In genomic region chr12:54129028-54129903, GRCh38 we compare ENCODE assay signal across 30 cellular contexts. TPM values are rescaled to one million over a fixed set of nuclear protein-coding genes. Genes with fewer than 3 reads are reported as not detected.
DNase-seq lines count a peak whose midpoint lies in the region; FAIRE-seq and TF ChIP-seq lines count a peak whose summit lies in the region.
"Had no signal": no experiment of that assay in that cellular context is flagged by ENCODE, and none has a peak within 500 bp of the region (broad histone marks: within the 10 kb centered on the region; RNA-seq: fewer than 3 reads in every experiment).

No MANE protein-coding gene starts in this region.

- peak overlapping the region; percentile 2 for H3K27ac Mint-ChIP-seq in activated naive CD4-positive, alpha-beta T cell treated with anti-CD3 and anti-CD28 coated beads, Interleukin-2, amount 10 ng/mL, durations not matched to agents 7 days and 5 days
- H3K27ac Mint-ChIP-seq in endodermal cell = no peak overlapping the region
- peak overlapping the region; percentile 94 for H3K27ac Mint-ChIP-seq in mesothelial cell of epicardium
- H3K27ac Mint-ChIP-seq: activated CD4-positive, alpha-beta T cell treated with anti-CD3 and anti-CD28 coated beads, Interleukin-2, amount 10 ng/mL, durations not matched to agents 7 days and 5 days; naive B cell; T-helper 2 cell treated with Interferon-gamma antibody and Interleukin-4, amounts not matched to agents 5 μg/mL and 100 μg/mL, for 36 hours had no signal

- no peaks in the 10 kb centered on the region for H3K36me3 Mint-ChIP-seq in activated naive CD4-positive, alpha-beta T cell treated with anti-CD3 and anti-CD28 coated beads, Interleukin-2, amount 10 ng/mL, durations not matched to agents 7 days and 5 days
- no peaks in the 10 kb centered on the region for H3K36me3 Mint-ChIP-seq in endodermal cell (ENCODE audit: low read depth)
- H3K36me3 Mint-ChIP-seq in mesothelial cell of epicardium = no peaks in the 10 kb centered on the region
- H3K36me3 Mint-ChIP-seq: naive B cell had no signal

- peaks cover 100% of the 10 kb centered on the region for H3K27me3 Mint-ChIP-seq in activated naive CD4-positive, alpha-beta T cell treated with anti-CD3 and anti-CD28 coated beads, Interleukin-2, amount 10 ng/mL, durations not matched to agents 7 days and 5 days
- peaks cover 100% of the 10 kb centered on the region for H3K27me3 Mint-ChIP-seq in endodermal cell (ENCODE audit: insufficient read depth)
- H3K27me3 Mint-ChIP-seq in mesothelial cell of epicardium (ENCODE audit: low read depth) = peaks cover 5% of the 10 kb centered on the region

- TF ChIP-seq EP300 in tibial nerve (IDR thresholded peaks at IDR 0.05) = no peak

- TF ChIP-seq CTCF in endodermal cell (conservative IDR thresholded peaks at IDR 0.05) = no peak
- TF ChIP-seq CTCF in mesothelial cell of epicardium (IDR thresholded peaks at IDR 0.05; ENCODE audit: unreplicated experiment) = no peak
- TF ChIP-seq CTCF in tibial nerve (IDR thresholded peaks at IDR 0.05) = no peak

- no peak overlapping the region for H3K4me3 ChIP-seq in endodermal cell (ENCODE audit: low read length)
- no peak overlapping the region for H3K4me3 ChIP-seq in tibial nerve
- H3K4me3 ChIP-seq: GM12878, left lung, PC-9, smooth muscle cell had no signal

- H3K9ac ChIP-seq in endodermal cell (ENCODE audit: extremely low read depth, low read length, poor library complexity, severe bottlenecking) = no peak overlapping the region

- DNase-seq in activated naive CD4-positive, alpha-beta T cell treated with anti-CD3 and anti-CD28 coated beads, Interleukin-2, amount 10 ng/mL, durations not matched to agents 7 days and 5 days = no peak
- no peak for DNase-seq in activated naive CD4-positive, alpha-beta T cell treated with anti-CD3 and anti-CD28 coated beads, Interleukin-2, amount 50 U/mL, for 16 hours
- peak; percentile 58 for DNase-seq in endodermal cell
- DNase-seq in mesothelial cell of epicardium (ENCODE audit: low spot score in 2 of 2, unreplicated experiment in 2 of 2) = no peak
- DNase-seq in tibial nerve (ENCODE audit: low spot score in 2 of 2) = no peak
- no peak for DNase-seq in SKM-1 (lab: John Stamatoyannopoulos, UW; ENCODE audit: unreplicated experiment)
- no peak for DNase-seq in HTR-8/SVneo (ENCODE audit: insufficient read length, low spot score)
- DNase-seq in Ammon's horn (ENCODE audit: low spot score) = no peak
- DNase-seq: activated CD4-positive, alpha-beta T cell treated with anti-CD3 and anti-CD28 coated beads, Interleukin-2, amount 10 ng/mL, durations not matched to agents 7 days and 5 days; activated gamma-delta T cell treated with Interleukin-2 at 50 U/mL for 16 hours; activated T-cell treated with anti-CD3 and anti-CD28 coated beads, Interleukin-2, amount 50 U/mL, for 4 hours; CD4-positive, alpha-beta memory T cell; DMS 273 treated with DMSO at 0.1 percent for 48 hours; effector CD4-positive, alpha-beta T cell; EL; hypothalamus; left lung; naive B cell; NCI-H1105; NCI-H1930; NCI-H524 treated with DMSO at 0.1 percent for 48 hours; NK-92 treated with Interleukin-12 subunit alpha and Interleukin-12 subunit beta, amount 100 ng/mL, for 24 hours; PC-9; Right ventricle myocardium superior; substantia nigra had no signal

- no peak for TF ChIP-seq POLR2A in tibial nerve (IDR thresholded peaks at IDR 0.05)

- no peaks in the 10 kb centered on the region for H3K36me3 ChIP-seq in endodermal cell (ENCODE audit: control insufficient read depth, insufficient read depth, low read length)
- H3K36me3 ChIP-seq in tibial nerve = peaks cover 0 to 23% (median 0%) of the 10 kb centered on the region in 3 donors
- H3K36me3 ChIP-seq: left lung had no signal

- H3K4me1 ChIP-seq in endodermal cell (ENCODE audit: control insufficient read depth, insufficient read depth, low read length) = peaks cover 6% of the 10 kb centered on the region
- peaks cover 0 to 80% (median 21%) of the 10 kb centered on the region in 4 donors for H3K4me1 ChIP-seq in tibial nerve

- H3K27ac ChIP-seq in endodermal cell (ENCODE audit: low read depth, low read length) (no peak overlapping the region), tibial nerve (peak overlapping the region in 3 of 4 donors; percentile 43 to 95 (median 91))
- H3K27ac ChIP-seq: 22Rv1, left lung, PC-9 had no signal

- H3K9me3 Mint-ChIP-seq in activated naive CD4-positive, alpha-beta T cell treated with anti-CD3 and anti-CD28 coated beads, Interleukin-2, amount 10 ng/mL, durations not matched to agents 7 days and 5 days = no peaks in the 10 kb centered on the region
- H3K9me3 Mint-ChIP-seq in endodermal cell = no peaks in the 10 kb centered on the region
- H3K9me3 Mint-ChIP-seq in mesothelial cell of epicardium = no peaks in the 10 kb centered on the region
- H3K9me3 Mint-ChIP-seq: activated CD4-positive, alpha-beta T cell treated with anti-CD3 and anti-CD28 coated beads, Interleukin-2, amount 10 ng/mL, durations not matched to agents 7 days and 5 days; activated T-cell treated with anti-CD3 and anti-CD28 coated beads, Interleukin-2, amount 50 U/mL, for 4 hours; naive B cell; T-helper 2 cell treated with Interferon-gamma antibody and Interleukin-4, amounts not matched to agents 5 μg/mL and 100 μg/mL, for 36 hours had no signal

- FAIRE-seq in HTR-8/SVneo (lab: Jason Lieb, UNC) = no peak
- FAIRE-seq: frontal cortex, GM12878 had no signal

- no peak overlapping the region for H3K4me3 Mint-ChIP-seq in activated naive CD4-positive, alpha-beta T cell treated with anti-CD3 and anti-CD28 coated beads, Interleukin-2, amount 10 ng/mL, durations not matched to agents 7 days and 5 days
- no peak overlapping the region for H3K4me3 Mint-ChIP-seq in endodermal cell
- H3K4me3 Mint-ChIP-seq in mesothelial cell of epicardium = peak overlapping the region; percentile 93
- H3K4me3 Mint-ChIP-seq: activated CD4-positive, alpha-beta T cell treated with anti-CD3 and anti-CD28 coated beads, Interleukin-2, amount 10 ng/mL, durations not matched to agents 7 days and 5 days; activated T-cell treated with anti-CD3 and anti-CD28 coated beads, Interleukin-2, amount 50 U/mL, for 4 hours; CD4-positive, alpha-beta memory T cell; T-helper 2 cell treated with Interferon-gamma antibody and Interleukin-4, amounts not matched to agents 5 μg/mL and 100 μg/mL, for 36 hours had no signal

- peaks cover 10% of the 10 kb centered on the region for H3K4me1 Mint-ChIP-seq in activated naive CD4-positive, alpha-beta T cell treated with anti-CD3 and anti-CD28 coated beads, Interleukin-2, amount 10 ng/mL, durations not matched to agents 7 days and 5 days
- H3K4me1 Mint-ChIP-seq in endodermal cell (peaks cover 30% of the 10 kb centered on the region), mesothelial cell of epicardium (peaks cover 81% of the 10 kb centered on the region)

- H3K27me3 ChIP-seq in endodermal cell (ENCODE audit: control insufficient read depth, insufficient read depth, low read length, poor library complexity, severe bottlenecking) (peaks cover 98% of the 10 kb centered on the region), tibial nerve (no peaks in the 10 kb centered on the region)

- CTCF ChIA-PET in activated naive CD4-positive, alpha-beta T cell treated with anti-CD3 and anti-CD28 coated beads, Interleukin-2, amount 10 ng/mL, durations not matched to agents 7 days and 5 days (lab: Charles Lee) = interaction anchor here (0.9 kb wide), 1 partner anchor 72 kb away, joined by 3 read pairs; no protein-coding TSS in a partner anchor

- H3K9me3 ChIP-seq in endodermal cell (ENCODE audit: control insufficient read depth, low read length) (no peaks in the 10 kb centered on the region), tibial nerve (no peaks in the 10 kb centered on the region)
- H3K9me3 ChIP-seq: left lung had no signal

- 42 to 57% methylated on average over 9 to 20 of the region's 20 CpGs for WGBS in endodermal cell (ENCODE audit: insufficient coverage in 1 of 2, insufficient read length in 1 of 2), 2 experiments
- WGBS in tibial nerve, 2 donors = 54 to 56% methylated on average over 18 to 20 of the region's 20 CpGs

RNA-seq across cellular contexts. Expression of gene SMUG1, which starts 59.5 kb away (rescaled TPM):
- total RNA-seq in endodermal cell (10 to 100 TPM; 32.4 to 37.2 TPM), mesothelial cell of epicardium (39.5 to 47.1 TPM (median 46.1 TPM) in 3 replicates), tibial nerve (10 to 100 TPM; 31.5 to 55.5 (median 36.3) TPM)
- 28.1 TPM for polyA plus RNA-seq in endodermal cell (2013, experiment 1 of 2)
- polyA plus RNA-seq in endodermal cell (2013, experiment 2 of 2) = 21.6 TPM
